ENCODE assay signal across 27 cellular contexts in genomic region chr1:57217905-57218304, GRCh38.
"Had no signal": no experiment of that assay in that cellular context is flagged by ENCODE, and none has a peak within 500 bp of the region (broad histone marks: within the 10 kb centered on the region; RNA-seq: fewer than 3 reads in every experiment).

No MANE protein-coding gene starts in this region.

- H3K4me1 ChIP-seq: adrenal gland, breast epithelium had no signal

- H3K4me3 ChIP-seq: adrenal gland, breast epithelium, coronary artery, dorsolateral prefrontal cortex had no signal

- H3K27ac ChIP-seq: adrenal gland, breast epithelium, coronary artery, dorsolateral prefrontal cortex had no signal

- H3K9me3 ChIP-seq: adrenal gland had no signal

- DNase-seq: activated CD4-positive, alpha-beta memory T cell treated with anti-CD3 and anti-CD28 coated beads for 36 hours; activated CD4-positive, alpha-beta T cell treated with anti-CD3 and anti-CD28 coated beads for 36 hours; activated CD4-positive, alpha-beta T cell treated with anti-CD3 and anti-CD28 coated beads, Interleukin-2, amount 10 ng/mL, durations not matched to agents 24 days and 14 days; activated CD4-positive, CD25-positive, alpha-beta regulatory T cell; activated CD4-positive, CD25-positive, alpha-beta regulatory T cell treated with anti-CD3 and anti-CD28 coated beads, Interleukin-2, amount 50 U/mL, for 72 hours; activated CD8-positive, alpha-beta memory T cell treated with anti-CD3 and anti-CD28 coated beads, Interleukin-2, amount 10 ng/mL, durations not matched to agents 7 days and 5 days; activated CD8-positive, alpha-beta memory T cell treated with anti-CD3 and anti-CD28 coated beads, Interleukin-2, amount 50 U/mL, for 4 hours; activated CD8-positive, alpha-beta T cell treated with anti-CD3 and anti-CD28 coated beads, Interleukin-2, amount 10 ng/mL, durations not matched to agents 7 days and 5 days; activated effector memory CD4-positive, alpha-beta T cell treated with anti-CD3 and anti-CD28 coated beads, Interleukin-2, amount 50 U/mL, for 16 hours; activated naive CD4-positive, alpha-beta T cell treated with anti-CD3 and anti-CD28 coated beads for 36 hours; activated naive CD8-positive, alpha-beta T cell treated with anti-CD3 and anti-CD28 coated beads for 36 hours; activated naive CD8-positive, alpha-beta T cell treated with anti-CD3 and anti-CD28 coated beads, Interleukin-2, amount 50 U/mL, for 24 hours; activated T-cell treated with anti-CD3 and anti-CD28 coated beads, Interleukin-2, amount 50 U/mL, for 1 hour; activated T-cell treated with anti-CD3 and anti-CD28 coated beads, Interleukin-2, amount 50 U/mL, for 48 hours; adrenal gland; amygdala; aorta; dorsolateral prefrontal cortex; effector memory CD4-positive, alpha-beta T cell; endodermal cell; foreskin fibroblast; head of caudate nucleus; T-helper 1 cell; T-helper 17 cell; T1000 had no signal

- H3K36me3 ChIP-seq: adrenal gland, breast epithelium had no signal
